ENCODE assay signal across 27 cellular contexts in the genomic region with DNA sequence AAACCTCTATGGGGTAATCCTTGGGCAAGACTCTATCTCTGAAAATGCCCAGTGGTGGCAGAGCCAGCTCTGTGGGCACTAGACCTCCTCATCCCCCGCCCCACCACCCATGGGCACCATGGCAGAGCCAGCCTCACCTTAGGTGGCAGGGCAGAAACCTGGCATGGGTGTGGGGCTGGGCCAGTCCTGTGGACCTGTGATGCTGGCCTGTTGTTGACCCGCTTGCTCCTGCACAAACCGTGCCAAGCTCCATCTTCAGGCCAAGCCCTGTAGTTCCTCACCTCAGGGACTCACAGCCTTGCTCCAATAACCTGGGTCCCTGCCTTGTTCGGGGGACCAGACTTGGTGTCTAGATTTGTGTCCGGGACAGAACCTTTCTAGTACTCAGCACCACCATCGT. TPM values are rescaled to one million over a fixed set of nuclear protein-coding genes. Genes with fewer than 3 reads are reported as not detected.
DNase-seq lines count a peak whose midpoint lies in the region; ATAC-seq and TF ChIP-seq lines count a peak whose summit lies in the region.
"Had no signal": no experiment of that assay in that cellular context is flagged by ENCODE, and none has a peak within 500 bp of the region (broad histone marks: within the 10 kb centered on the region; RNA-seq: fewer than 3 reads in every experiment).

No MANE protein-coding gene starts in this region.

- H2BK20ac ChIP-seq in IMR-90 (ENCODE audit: low read depth, low read length), result peak overlapping the region; percentile 68

- peak overlapping the region; percentile 80 for H3K4ac ChIP-seq in IMR-90 (ENCODE audit: low read depth, low read length)

- peak overlapping the region; percentile 5; the same call in 1 of the 2 replicates for H4K5ac ChIP-seq in IMR-90 (ENCODE audit: low read depth, low read length)

- H2BK120ac ChIP-seq in IMR-90 (ENCODE audit: low read depth, low read length), result peak overlapping the region; percentile 29; the same call in 1 of the 2 replicates

- no peak for TF ChIP-seq RAD21 in IMR-90 (IDR thresholded peaks at IDR 0.05; ENCODE audit: low read length)

- no peak overlapping the region; the same call in 1 of the 2 replicates for H3K18ac ChIP-seq in IMR-90 (ENCODE audit: low read depth, low read length)

- H3K27me3 ChIP-seq in IMR-90 (ENCODE audit: control insufficient read depth, insufficient read depth, low read length), result no peaks in the 10 kb centered on the region
- no peaks in the 10 kb centered on the region for H3K27me3 ChIP-seq in muscle layer of colon (ENCODE audit: control insufficient read depth in 1 of 2, insufficient read depth in 2 of 2, low read length in 2 of 2)
- H3K27me3 ChIP-seq in tibial artery, result no peaks in the 10 kb centered on the region
- H3K27me3 ChIP-seq: hepatocyte, SJCRH30 had no signal

- no peak overlapping the region for H3K56ac ChIP-seq in IMR-90 (ENCODE audit: extremely low read depth, insufficient read depth, low read length)

- no TSS peak for BruUV-seq in IMR-90 (replicated peaks; lab: Mats Ljungman, UMichigan)

- no peaks in the 10 kb centered on the region for H3K9me3 ChIP-seq in IMR-90 (ENCODE audit: control insufficient read depth, insufficient read depth, low read length)
- no peaks in the 10 kb centered on the region for H3K9me3 ChIP-seq in muscle layer of colon (ENCODE audit: low read length)
- H3K9me3 ChIP-seq in tibial artery, result no peaks in the 10 kb centered on the region
- H3K9me3 ChIP-seq: SJCRH30 had no signal

- H3K4me3 ChIP-seq in IMR-90 (ENCODE audit: insufficient read depth, low read depth, low read length) (no peak overlapping the region), muscle layer of colon (ENCODE audit: low read depth in 1 of 2, low read length in 2 of 2) (no peak overlapping the region), tibial artery (no peak overlapping the region)
- H3K4me3 ChIP-seq: hepatocyte, lung, SJCRH30 had no signal

- DNase-seq in IMR-90 (no peak), tibial artery (no peak), OCI-M1 (lab: John Stamatoyannopoulos, UW) (no peak), NCI-H1436 (lab: John Stamatoyannopoulos, UW) (no peak)
- DNase-seq: activated CD4-positive, alpha-beta T cell treated with anti-CD3 and anti-CD28 coated beads for 1 hour; activated CD8-positive, alpha-beta memory T cell treated with anti-CD3 and anti-CD28 coated beads for 24 hours; activated naive CD4-positive, alpha-beta T cell; activated T-cell treated with anti-CD3 and anti-CD28 coated beads, Interleukin-2, amount 50 U/mL, for 4 hours; caudate nucleus; CD4-positive, alpha-beta memory T cell; DMS153; HFFc6; immature natural killer cell; Kasumi-1; NCI-H1048; NCI-H2081; NCI-H446; nucleus accumbens; PC-3; SJCRH30; stimulated activated CD4-positive, alpha-beta T cell treated with anti-CD3 and anti-CD28 coated beads, Interleukin-4, amount 100 ng/mL, for 4 hours; T-cell had no signal

- no peak overlapping the region; the same call in 2 of the 3 replicates for H2BK15ac ChIP-seq in IMR-90 (ENCODE audit: low read depth, low read length)

- WGBS in IMR-90 (ENCODE audit: extremely low coverage in 2 of 2, insufficient read length in 1 of 2), 2 experiments, result 86% methylated on average over 4 of the region's 6 CpGs; no CpG with 5 or more reads in 1 of the 2 experiments

- peaks cover 8 to 38% of the 10 kb centered on the region in 2 experiments for H3K79me1 ChIP-seq in IMR-90 (ENCODE audit: low read depth in 1 of 2, low read length in 2 of 2)

- peaks cover 26% of the 10 kb centered on the region for H3K9me1 ChIP-seq in IMR-90 (ENCODE audit: insufficient read depth, low read length)

- no peak overlapping the region; a peak in 1 of 4 replicates for H4K8ac ChIP-seq in IMR-90 (ENCODE audit: low read depth in 2 of 2, low read length in 2 of 2)

- no peak overlapping the region for H3K4me2 ChIP-seq in IMR-90 (ENCODE audit: low read depth, low read length)

- H3K14ac ChIP-seq in IMR-90 (replicated peaks; ENCODE audit: low read depth, low read length), result peak overlapping the region; percentile 35; the same call in 1 of the 2 replicates

- TF ChIP-seq CTCF in IMR-90 (conservative IDR thresholded peaks at IDR 0.05; ENCODE audit: low read depth, low read length) (no peak), tibial artery (IDR thresholded peaks at IDR 0.05) (no peak)

- no peak for TF ChIP-seq POLR2A in IMR-90 (IDR thresholded peaks at IDR 0.05; ENCODE audit: low read depth, low read length)

- H3K4me1 ChIP-seq in IMR-90 (ENCODE audit: control insufficient read depth, insufficient read depth, low read length), result peaks cover 27% of the 10 kb centered on the region
- peaks cover 37% of the 10 kb centered on the region for H3K4me1 ChIP-seq in muscle layer of colon (ENCODE audit: insufficient read depth, low read length)
- peaks cover 0 to 45% (median 40%) of the 10 kb centered on the region in 4 donors for H3K4me1 ChIP-seq in tibial artery

- H2AK9ac ChIP-seq in IMR-90 (replicated peaks; ENCODE audit: low read depth, low read length, poor library complexity), result peak overlapping the region; percentile 55

- no peak overlapping the region for H2BK5ac ChIP-seq in IMR-90 (ENCODE audit: low read depth, low read length, poor library complexity, severe bottlenecking)

- in situ Hi-C loops in IMR-90 (cut with MboI; ENCODE audit: low sequenced_read_pairs), result no loop called here

- peak overlapping the region; percentile 40; the same call in 1 of the 2 replicates for H2AK5ac ChIP-seq in IMR-90 (ENCODE audit: low read depth, low read length)

- no peak overlapping the region for H3K23ac ChIP-seq in IMR-90 (ENCODE audit: low read depth, low read length)

- H4K20me1 ChIP-seq in IMR-90 (ENCODE audit: insufficient read depth, low read length), result no peaks in the 10 kb centered on the region

- intact Hi-C loops in IMR-90 (cut with micrococcal nuclease), result no loop called here
- intact Hi-C loops in tibial artery (cut with DNase I; ENCODE audit: low total_unique reads), result no loop called here

- no peak overlapping the region for H2AFZ ChIP-seq in IMR-90 (replicated peaks; ENCODE audit: low read length, poor library complexity)
- H2AFZ ChIP-seq: hepatocyte had no signal

- POLR2A ChIA-PET in IMR-90 (lab: Charles Lee; ENCODE audit: unreplicated experiment), result interaction anchor here (1.7 to 2.4 kb wide), 2 partner anchors 10 to 12 kb away, joined by 18 to 27 read pairs; no protein-coding TSS in a partner anchor

- ATAC-seq in IMR-90 (ENCODE audit: low read depth) (no peak), GM19351 (IDR thresholded peaks at IDR 0.05; ENCODE audit: unreplicated experiment) (no peak)
- ATAC-seq: activated T-cell treated with anti-CD3 and anti-CD28 coated beads, Interleukin-2, amount 50 U/mL, for 4 hours; PC-3; T-cell had no signal

- no peaks in the 10 kb centered on the region for H3K36me3 ChIP-seq in IMR-90 (ENCODE audit: control insufficient read depth, insufficient read depth, low read length)
- no peaks in the 10 kb centered on the region for H3K36me3 ChIP-seq in muscle layer of colon (ENCODE audit: insufficient read depth, low read length)
- H3K36me3 ChIP-seq in tibial artery, result no peaks in the 10 kb centered on the region
- H3K36me3 ChIP-seq: SJCRH30 had no signal

- dilution Hi-C loops in IMR-90 (cut with HindIII; ENCODE audit: low sequenced_read_pairs, unreplicated experiment), result no loop called here

- peak overlapping the region; percentile 17; the same call in 1 of the 2 replicates for H4K91ac ChIP-seq in IMR-90 (ENCODE audit: insufficient read depth, low read depth, low read length)

- CTCF ChIA-PET in IMR-90 (lab: Yijun Ruan, JAX), result no interaction called here

- 0 out of 2 replicates have a peak overlapping the region, but pooled peaks have one; percentile 5 for H3K9ac ChIP-seq in IMR-90 (ENCODE audit: low read depth, low read length)
- H3K9ac ChIP-seq in muscle layer of colon (ENCODE audit: low read length), result no peak overlapping the region

- H3K27ac ChIP-seq in IMR-90 (ENCODE audit: insufficient read depth, low read length), result no peak overlapping the region
- peak overlapping the region; percentile 85 for H3K27ac ChIP-seq in cingulate gyrus (ENCODE audit: low read depth, low read length)
- H3K27ac ChIP-seq in muscle layer of colon (ENCODE audit: low read depth, low read length), result peak overlapping the region; percentile 84
- H3K27ac ChIP-seq in tibial artery, result peak overlapping the region; percentile 81 to 99

TF ChIP-seq in IMR-90, 13 proteins besides CTCF, POLR2A, EP300 and RAD21:
- no peak for TF ChIP-seq ELK1 (IDR thresholded peaks at IDR 0.05; ENCODE audit: borderline replicate concordance, low read depth, low read length)
- TF ChIP-seq BHLHE40 (IDR thresholded peaks at IDR 0.05; ENCODE audit: low read depth, low read length), result no peak
- no peak for TF ChIP-seq CHD1 (IDR thresholded peaks at IDR 0.05; ENCODE audit: low read depth, low read length)
- TF ChIP-seq SMC3 (IDR thresholded peaks at IDR 0.05; ENCODE audit: low read depth, low read length), result no peak
- TF ChIP-seq MAFK (IDR thresholded peaks at IDR 0.05; ENCODE audit: low read depth, low read length), result no peak
- TF ChIP-seq FOS (IDR thresholded peaks at IDR 0.05; ENCODE audit: low read depth, low read length), result no peak
- TF ChIP-seq MXI1 (IDR thresholded peaks at IDR 0.05; ENCODE audit: borderline replicate concordance, low read depth, low read length), result no peak
- TF ChIP-seq RFX5 (IDR thresholded peaks at IDR 0.05; ENCODE audit: low read depth, low read length), result no peak
- TF ChIP-seq CEBPB (IDR thresholded peaks at IDR 0.05; ENCODE audit: low read depth, low read length), result no peak
- no peak for TF ChIP-seq MAZ (IDR thresholded peaks at IDR 0.05; ENCODE audit: borderline replicate concordance, low read depth, low read length)
- TF ChIP-seq NFE2L2 (IDR thresholded peaks at IDR 0.05; ENCODE audit: low read depth, low read length), result no peak
- TF ChIP-seq RCOR1 (IDR thresholded peaks at IDR 0.05; ENCODE audit: insufficient replicate concordance, low read length), result no peak

RNA-seq across cellular contexts. Expression of gene SERPINH1, which starts 8.9 kb away (rescaled TPM):
- 772 and 841 TPM in 2 replicates for total RNA-seq in IMR-90 (2012; rRNA removed)
- polyA plus RNA-seq in IMR-90 (2012; rRNA removed), result 1,857 and 1,944 TPM in 2 replicates
- 823 and 2,639 TPM in 2 replicates for polyA plus RNA-seq in IMR-90 (2012; cell fraction: cytosol; rRNA removed)
- 597 and 1,651 TPM in 2 replicates for polyA plus RNA-seq in IMR-90 (2012; cell fraction: nucleus; rRNA removed; ENCODE audit: low replicate concordance)

RNA-seq across cellular contexts. Expression of gene GDPD5, which starts 27.4 kb away (rescaled TPM):
- 1.7 and 2.0 TPM in 2 replicates for total RNA-seq in IMR-90 (2012; rRNA removed)
- polyA plus RNA-seq in IMR-90 (2012; rRNA removed), result 7.9 and 8.2 TPM in 2 replicates
- 4.1 and 7.5 TPM in 2 replicates for polyA plus RNA-seq in IMR-90 (2012; cell fraction: cytosol; rRNA removed)
- 25.1 and 54.1 TPM in 2 replicates for polyA plus RNA-seq in IMR-90 (2012; cell fraction: nucleus; rRNA removed; ENCODE audit: low replicate concordance)
